Comparison of ENCODE assay signal across 1 cellular context in genomic region chr20:32236048-32236533, GRCh38.
TF ChIP-seq lines count a peak whose summit lies in the region.

No MANE protein-coding gene starts in this region.

TF ChIP-seq in HepG2, 621 proteins besides CTCF, POLR2A, EP300 and RAD21 (continued from another document):
- TF ChIP-seq CERS6 (CRISPR knock-in tag; IDR thresholded peaks at IDR 0.05): no peak
